In the genomic region with DNA sequence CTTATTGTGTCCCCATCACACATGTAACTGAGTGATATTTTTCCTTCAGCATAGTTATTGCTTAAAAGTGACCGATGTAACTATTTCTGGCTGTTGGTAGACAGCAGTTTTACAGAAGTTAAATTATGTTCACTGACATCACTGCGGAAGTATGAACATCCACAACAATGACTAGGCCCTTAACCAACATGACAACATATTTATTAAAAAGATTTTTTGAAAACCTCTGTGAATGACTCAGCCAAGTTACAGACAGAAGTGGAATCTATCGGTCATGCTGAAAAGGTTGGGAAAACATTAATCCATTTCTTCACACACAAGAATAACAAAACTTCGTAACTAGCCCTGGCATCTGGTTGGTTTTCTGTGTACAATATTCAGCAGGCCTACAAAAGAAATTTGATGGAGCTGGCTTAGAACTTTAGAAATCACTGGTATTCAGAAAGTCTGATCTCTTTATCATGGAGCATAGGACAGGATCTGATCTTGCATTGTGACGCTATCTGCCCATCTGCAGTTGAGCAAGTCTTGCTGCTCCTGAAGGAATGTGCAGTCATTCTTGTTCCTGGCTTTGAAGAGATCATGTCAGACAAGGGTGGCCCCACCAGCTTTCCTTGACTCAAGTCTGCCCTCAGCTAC, we compare ENCODE assay signal across 12 cellular contexts. TPM values are rescaled to one million over a fixed set of nuclear protein-coding genes. Genes with fewer than 3 reads are reported as not detected.
DNase-seq lines count a peak whose midpoint lies in the region; ATAC-seq and TF ChIP-seq lines count a peak whose summit lies in the region.
"Had no signal": no experiment of that assay in that cellular context is flagged by ENCODE, and none has a peak within 500 bp of the region (broad histone marks: within the 10 kb centered on the region; RNA-seq: fewer than 3 reads in every experiment).

No MANE protein-coding gene starts in this region.

- no peak for TF ChIP-seq POLR2A in ovary (IDR thresholded peaks at IDR 0.05)

- peak overlapping the region; percentile 76 for H3K4me2 ChIP-seq in PC-3 (ENCODE audit: low read length)

- H3K9me2 ChIP-seq in PC-3 (replicated peaks; ENCODE audit: low read length): no peaks in the 10 kb centered on the region

- WGBS in ovary, 3 donors: 42 to 43% (median 43%) methylated on average over 5 of the region's 5 CpGs

- peak; percentile 32 for TF ChIP-seq EP300 in ovary (IDR thresholded peaks at IDR 0.05)

- POLR2A ChIA-PET in BJ (lab: Charles Lee): no interaction called here
- POLR2A ChIA-PET in PC-3 (lab: Charles Lee; ENCODE audit: unreplicated experiment): no interaction called here

- peaks cover 10% of the 10 kb centered on the region for H3F3A ChIP-seq in PC-3 (ENCODE audit: low read length, unreplicated experiment)

- intact Hi-C loops in PC-3 (cut with micrococcal nuclease) (no loop called here), ovary (cut with DNase I) (loop anchor here in 2 of 4 donors (10.0 kb wide), 4 partner anchors 59 to 769 kb away; partner anchors contain the start of gene RFX3 (in 1 of the 2))

- no TSS peak for BruUV-seq in PC-3 (replicated peaks; lab: Mats Ljungman, UMichigan)

- H3K9me3 Mint-ChIP-seq in stimulated activated memory B cell treated with anti-CD40 and anti-IgM and Interleukin-4, amounts not matched to agents 10 μg/mL and 1 μg/mL and 100 μg/mL, for 72 hours: no peaks in the 10 kb centered on the region
- H3K9me3 Mint-ChIP-seq in activated CD8-positive, alpha-beta memory T cell treated with anti-CD3 and anti-CD28 coated beads, Interleukin-2, amount 10 ng/mL, durations not matched to agents 7 days and 5 days (ENCODE audit: low read depth): no peaks in the 10 kb centered on the region

- no peaks in the 10 kb centered on the region for H3K36me3 Mint-ChIP-seq in stimulated activated memory B cell treated with anti-CD40 and anti-IgM and Interleukin-4, amounts not matched to agents 10 μg/mL and 1 μg/mL and 100 μg/mL, for 72 hours
- no peaks in the 10 kb centered on the region for H3K36me3 Mint-ChIP-seq in activated CD8-positive, alpha-beta memory T cell treated with anti-CD3 and anti-CD28 coated beads, Interleukin-2, amount 10 ng/mL, durations not matched to agents 7 days and 5 days

- H3K9me3 ChIP-seq in PC-3 (ENCODE audit: low read length) (no peaks in the 10 kb centered on the region), ovary (no peaks in the 10 kb centered on the region)

- peaks cover 63% of the 10 kb centered on the region for H3K79me2 ChIP-seq in PC-3 (ENCODE audit: low read length)

- TF ChIP-seq CTCF in BJ (IDR thresholded peaks at IDR 0.05; ENCODE audit: insufficient read depth, low read depth, low read length) (no peak), PC-3 (conservative IDR thresholded peaks at IDR 0.05; ENCODE audit: low read depth, low read length) (no peak), ovary (IDR thresholded peaks at IDR 0.05) (no peak)

- H3K4me1 ChIP-seq in PC-3 (ENCODE audit: insufficient read depth, low read length) (peaks cover 64% of the 10 kb centered on the region), ovary (ENCODE audit: insufficient read depth) (peaks cover 5% of the 10 kb centered on the region)

- H3K36me3 ChIP-seq in BJ (ENCODE audit: control insufficient read depth, insufficient read depth, low read length): no peaks in the 10 kb centered on the region
- no peaks in the 10 kb centered on the region for H3K36me3 ChIP-seq in PC-3 (ENCODE audit: low read depth, low read length)
- H3K36me3 ChIP-seq in ovary: no peaks in the 10 kb centered on the region

- CTCF ChIA-PET in BJ (lab: Yijun Ruan, JAX) (no interaction called here), PC-3 (lab: Charles Lee) (no interaction called here)
- CTCF ChIA-PET in activated CD8-positive, alpha-beta memory T cell treated with anti-CD3 and anti-CD28 coated beads, Interleukin-2, amount 10 ng/mL, durations not matched to agents 7 days and 5 days (lab: Charles Lee): no interaction called here

- H3K27me3 ChIP-seq in BJ (ENCODE audit: control insufficient read depth, insufficient read depth, low read length) (no peaks in the 10 kb centered on the region), PC-3 (ENCODE audit: low read length) (no peaks in the 10 kb centered on the region), ovary (no peaks in the 10 kb centered on the region)

- H3K4me1 Mint-ChIP-seq in stimulated activated memory B cell treated with anti-CD40 and anti-IgM and Interleukin-4, amounts not matched to agents 10 μg/mL and 1 μg/mL and 100 μg/mL, for 72 hours: peaks cover 17% of the 10 kb centered on the region
- peaks cover 7% of the 10 kb centered on the region for H3K4me1 Mint-ChIP-seq in activated CD8-positive, alpha-beta memory T cell treated with anti-CD3 and anti-CD28 coated beads, Interleukin-2, amount 10 ng/mL, durations not matched to agents 7 days and 5 days

- peak; percentile 37 for ATAC-seq in PC-3
- ATAC-seq in stimulated activated memory B cell treated with anti-CD40 and anti-IgM and Interleukin-4, amounts not matched to agents 10 μg/mL and 1 μg/mL and 100 μg/mL, for 72 hours: no peak
- no peak for ATAC-seq in activated CD8-positive, alpha-beta memory T cell treated with anti-CD3 and anti-CD28 coated beads, Interleukin-2, amount 10 ng/mL, durations not matched to agents 7 days and 5 days

- H2AFZ ChIP-seq in PC-3 (ENCODE audit: low read length): peak overlapping the region; percentile 46; the same call in 1 of the 2 replicates

- peak overlapping the region; percentile 93 for H3K27ac ChIP-seq in PC-3 (ENCODE audit: low read length)
- H3K27ac ChIP-seq in epithelial cell of prostate: peak overlapping the region; percentile 83
- H3K27ac ChIP-seq in ovary: peak overlapping the region in 1 of 2 donors; percentile 41

- peak; percentile 95 for DNase-seq in BJ (ENCODE audit: low read depth)
- DNase-seq in PC-3: peak; percentile 81
- peak; percentile 77 for DNase-seq in epithelial cell of prostate (ENCODE audit: low read depth, low spot score)
- no peak for DNase-seq in ovary
- DNase-seq in activated effector memory CD4-positive, alpha-beta T cell treated with anti-CD3 and anti-CD28 coated beads, Interleukin-2, amount 50 U/mL, for 16 hours: no peak
- no peak for DNase-seq in activated CD4-positive, CD25-positive, alpha-beta regulatory T cell treated with anti-CD3 and anti-CD28 coated beads, Interleukin-2, amount 50 U/mL, for 72 hours
- no peak for DNase-seq in activated CD8-positive, alpha-beta memory T cell treated with anti-CD3 and anti-CD28 coated beads, Interleukin-2, amount 10 ng/mL, durations not matched to agents 7 days and 5 days
- DNase-seq: DND-41; hippocampal formation; NCI-H1105; stimulated activated CD4-positive, alpha-beta T cell treated with anti-CD3 and anti-CD28 coated beads, Interleukin-4, amount 100 ng/mL, for 4 hours had no signal

- peaks cover 52% of the 10 kb centered on the region for H3K27me3 Mint-ChIP-seq in stimulated activated memory B cell treated with anti-CD40 and anti-IgM and Interleukin-4, amounts not matched to agents 10 μg/mL and 1 μg/mL and 100 μg/mL, for 72 hours
- peaks cover 68% of the 10 kb centered on the region for H3K27me3 Mint-ChIP-seq in activated CD8-positive, alpha-beta memory T cell treated with anti-CD3 and anti-CD28 coated beads, Interleukin-2, amount 10 ng/mL, durations not matched to agents 7 days and 5 days

- H3K4me3 ChIP-seq in BJ (ENCODE audit: low read depth, low read length): no peak overlapping the region
- peak overlapping the region; percentile 33; the same call in 1 of the 2 replicates for H3K4me3 ChIP-seq in PC-3 (ENCODE audit: low read length)
- no peak overlapping the region for H3K4me3 ChIP-seq in ovary

- no peaks in the 10 kb centered on the region for H4K20me1 ChIP-seq in PC-3 (ENCODE audit: low read length)

- H3K9ac ChIP-seq in PC-3 (ENCODE audit: low read length): peak overlapping the region; percentile 58

- H3K4me3 Mint-ChIP-seq in stimulated activated memory B cell treated with anti-CD40 and anti-IgM and Interleukin-4, amounts not matched to agents 10 μg/mL and 1 μg/mL and 100 μg/mL, for 72 hours: no peak overlapping the region
- no peak overlapping the region for H3K4me3 Mint-ChIP-seq in activated CD8-positive, alpha-beta memory T cell treated with anti-CD3 and anti-CD28 coated beads, Interleukin-2, amount 10 ng/mL, durations not matched to agents 7 days and 5 days

- no peak overlapping the region for H3K27ac Mint-ChIP-seq in stimulated activated memory B cell treated with anti-CD40 and anti-IgM and Interleukin-4, amounts not matched to agents 10 μg/mL and 1 μg/mL and 100 μg/mL, for 72 hours
- H3K27ac Mint-ChIP-seq in activated CD8-positive, alpha-beta memory T cell treated with anti-CD3 and anti-CD28 coated beads, Interleukin-2, amount 10 ng/mL, durations not matched to agents 7 days and 5 days: no peak overlapping the region

RNA-seq across cellular contexts. Expression of gene GLIS3, which starts 6.5 kb away (rescaled TPM):
- polyA plus RNA-seq in BJ (2011; rRNA removed) (4.1 and 4.5 TPM in 2 replicates), ovary (10 to 100 TPM; 12.0 to 12.2 TPM)
- 117 and 146 TPM in 2 replicates for polyA minus RNA-seq in BJ (2011; rRNA and poly(A)+ RNA removed)
- total RNA-seq in PC-3 (2014; rRNA removed) (9.0 and 17.0 TPM in 2 replicates), ovary (10 to 100 TPM; 32.0 to 61.4 (median 49.5) TPM)
- under 1 TPM in 1 of 2 experiments, not detected in 1; 0.30 TPM for total RNA-seq in activated CD8-positive, alpha-beta memory T cell treated with anti-CD3 and anti-CD28 coated beads, Interleukin-2, amount 10 ng/mL, durations not matched to agents 7 days and 5 days

Comparison
In these comparisons a context has a peak if more than half of its experiments do, and no peak if none do; other contexts are left out.
1. DNase-seq: peak in BJ (single experiment), PC-3 (single experiment) and epithelial cell of prostate (single experiment); none in ovary (0 of 5), activated effector memory CD4-positive, alpha-beta T cell treated with anti-CD3 and anti-CD28 coated beads, Interleukin-2, amount 50 U/mL, for 16 hours (single experiment), activated CD4-positive, CD25-positive, alpha-beta regulatory T cell treated with anti-CD3 and anti-CD28 coated beads, Interleukin-2, amount 50 U/mL, for 72 hours (single experiment) and activated CD8-positive, alpha-beta memory T cell treated with anti-CD3 and anti-CD28 coated beads, Interleukin-2, amount 10 ng/mL, durations not matched to agents 7 days and 5 days (single experiment).